31 cellular contexts compared by ENCODE assay signal in the genomic region with DNA sequence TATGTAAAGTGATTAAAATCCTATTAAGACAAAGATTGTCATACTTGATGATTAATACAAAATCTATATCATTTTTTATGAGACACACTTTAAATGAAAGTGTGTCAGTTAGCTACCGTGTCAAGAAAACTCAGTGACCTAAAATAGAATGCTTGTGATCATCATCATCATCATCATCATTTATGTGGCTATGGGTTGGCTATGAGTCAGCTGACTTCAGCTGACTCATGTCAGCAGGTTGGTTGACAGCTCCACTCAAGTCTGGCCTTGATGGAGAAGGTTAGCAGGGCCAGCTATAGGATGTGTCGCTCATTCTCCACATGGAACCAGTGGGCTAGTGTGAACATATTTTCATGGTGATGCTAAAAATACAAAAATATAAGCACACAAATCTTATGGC.
"Had no signal": no experiment of that assay in that cellular context is flagged by ENCODE, and none has a peak within 500 bp of the region (broad histone marks: within the 10 kb centered on the region; RNA-seq: fewer than 3 reads in every experiment).

No MANE protein-coding gene starts in this region.

- H3K36me3 ChIP-seq: colonic mucosa, esophagus squamous epithelium, left lung, neutrophil, pancreas, right lobe of liver, thoracic aorta, upper lobe of left lung had no signal

- H3K27ac Mint-ChIP-seq: mesothelial cell of epicardium; naive B cell; natural killer cell treated with Interleukin-12 subunit alpha and Interleukin-12 subunit beta and Interleukin-15 and Interleukin-18, amount 100 ng/mL, for 72 hours had no signal

- H3K4me3 Mint-ChIP-seq: mesothelial cell of epicardium; naive B cell; natural killer cell treated with Interleukin-12 subunit alpha and Interleukin-12 subunit beta and Interleukin-15 and Interleukin-18, amount 100 ng/mL, for 72 hours; neural crest cell had no signal

- H3K4me3 ChIP-seq: colonic mucosa, esophagus squamous epithelium, heart left ventricle, hepatocyte, left lung, mucosa of descending colon, pancreas, right lobe of liver, thoracic aorta, tibial nerve, upper lobe of left lung had no signal

- FAIRE-seq: endothelial cell of umbilical vein, kidney, pancreas, small intestine, urothelium cell line had no signal

- ATAC-seq: gastrocnemius medialis; heart left ventricle; left cardiac atrium; left lung; mucosa of descending colon; natural killer cell treated with Interleukin-12 subunit alpha and Interleukin-12 subunit beta and Interleukin-15 and Interleukin-18, amount 100 ng/mL, for 72 hours; pancreas; right lobe of liver had no signal

- H3K27me3 ChIP-seq: colonic mucosa, esophagus squamous epithelium, gastrocnemius medialis, heart left ventricle, hepatocyte, pancreas, right lobe of liver, tibial nerve, upper lobe of left lung had no signal

- H3K4me1 Mint-ChIP-seq: mesothelial cell of epicardium, neural crest cell had no signal

- DNase-seq: colonic mucosa; dermis blood vessel endothelial cell; effector memory CD4-positive, alpha-beta T cell; erythroblast; esophagus squamous epithelium; gastrocnemius medialis; heart left ventricle; kidney; left cardiac atrium; left lung; mesenchymal stem cell; mucosa of descending colon; naive B cell; pancreas; retina; right lobe of liver; small intestine; stimulated activated CD4-positive, alpha-beta T cell treated with anti-CD3 and anti-CD28 coated beads, Interleukin-1b, Interleukin-23, amount 100 ng/mL, for 48 hours; stimulated activated CD4-positive, alpha-beta T cell treated with anti-CD3 and anti-CD28 coated beads, Interleukin-4, amount 100 ng/mL, for 1 hour; stimulated activated CD8-positive, alpha-beta memory T cell treated with anti-CD3 and anti-CD28 coated beads, Interleukin-4, amount 100 ng/mL, for 48 hours; stimulated activated naive CD4-positive, alpha-beta T cell treated with Interleukin-2 at 50 U/mL for 16 hours; upper lobe of left lung had no signal
